ENCODE assay signal across 21 cellular contexts in the genomic region with DNA sequence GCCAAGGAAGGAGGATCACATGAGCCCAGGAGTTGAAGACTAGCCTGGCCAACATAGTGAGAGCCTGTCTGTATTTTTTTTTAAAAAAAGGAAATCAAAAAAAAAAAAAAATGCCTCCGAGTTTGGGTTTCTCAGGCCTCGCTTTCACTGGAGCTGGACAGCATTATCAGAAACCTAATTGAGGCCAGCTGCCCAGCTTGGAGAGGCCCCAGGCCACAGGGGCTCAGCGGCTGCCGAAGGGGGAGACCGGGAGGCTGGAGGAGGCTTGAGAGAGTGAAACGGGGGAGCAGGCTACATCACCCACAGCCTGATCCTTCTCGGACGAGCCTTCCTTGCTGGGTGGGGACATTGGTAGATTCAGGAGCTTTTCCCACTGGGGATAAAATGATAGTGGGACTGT. TPM values are rescaled to one million over a fixed set of nuclear protein-coding genes. Genes with fewer than 3 reads are reported as not detected.
"Had no signal": no experiment of that assay in that cellular context is flagged by ENCODE, and none has a peak within 500 bp of the region (broad histone marks: within the 10 kb centered on the region; RNA-seq: fewer than 3 reads in every experiment).

No MANE protein-coding gene starts in this region.

- H3K9me3 Mint-ChIP-seq: central memory CD8-positive, alpha-beta T cell; natural killer cell treated with Interleukin-12 subunit alpha and Interleukin-12 subunit beta and Interleukin-15 and Interleukin-18, amount 100 ng/mL, for 72 hours had no signal

- H3K4me3 ChIP-seq: stomach had no signal

- DNase-seq: cortex of kidney; dorsolateral prefrontal cortex; effector memory CD4-positive, alpha-beta T cell; foreskin melanocyte; hippocampal formation; kidney glomerular epithelial cell; mammary epithelial cell; midbrain; posterior cingulate gyrus; small intestine; stimulated activated CD4-positive, alpha-beta T cell treated with anti-CD3 and anti-CD28 coated beads, Interleukin-12 subunit alpha, Interleukin-12 subunit beta, amount 100 ng/mL, for 4 hours; stimulated activated naive CD4-positive, alpha-beta T cell; stomach; trophoblast cell had no signal

- H3K27me3 ChIP-seq: dorsolateral prefrontal cortex had no signal

- H3K27ac ChIP-seq: neutrophil, stomach had no signal

- H3K9me3 ChIP-seq: neutrophil, stomach had no signal

- H3K36me3 ChIP-seq: neutrophil had no signal

- H3K36me3 Mint-ChIP-seq: natural killer cell treated with Interleukin-12 subunit alpha and Interleukin-12 subunit beta and Interleukin-15 and Interleukin-18, amount 100 ng/mL, for 72 hours had no signal

- ATAC-seq: esophagus mucosa; natural killer cell treated with Interleukin-12 subunit alpha and Interleukin-12 subunit beta and Interleukin-15 and Interleukin-18, amount 100 ng/mL, for 72 hours had no signal

- H3K27ac Mint-ChIP-seq: natural killer cell treated with Interleukin-12 subunit alpha and Interleukin-12 subunit beta and Interleukin-15 and Interleukin-18, amount 100 ng/mL, for 72 hours had no signal

- H3K4me3 Mint-ChIP-seq: central memory CD8-positive, alpha-beta T cell; natural killer cell treated with Interleukin-12 subunit alpha and Interleukin-12 subunit beta and Interleukin-15 and Interleukin-18, amount 100 ng/mL, for 72 hours had no signal

- H3K27me3 Mint-ChIP-seq: central memory CD8-positive, alpha-beta T cell; natural killer cell treated with Interleukin-12 subunit alpha and Interleukin-12 subunit beta and Interleukin-15 and Interleukin-18, amount 100 ng/mL, for 72 hours had no signal

RNA-seq across cellular contexts. Expression of gene DNAI2, which starts 55.6 kb away (rescaled TPM):
- total RNA-seq: esophagus mucosa; mammary epithelial cell; natural killer cell treated with Interleukin-12 subunit alpha and Interleukin-12 subunit beta and Interleukin-15 and Interleukin-18, amount 100 ng/mL, for 72 hours; osteoblast; pulmonary artery endothelial cell; stomach; urinary bladder had no signal
- polyA plus RNA-seq: mammary epithelial cell, stomach had no signal
